Comparison of ENCODE assay signal across 10 cellular contexts in the genomic region with DNA sequence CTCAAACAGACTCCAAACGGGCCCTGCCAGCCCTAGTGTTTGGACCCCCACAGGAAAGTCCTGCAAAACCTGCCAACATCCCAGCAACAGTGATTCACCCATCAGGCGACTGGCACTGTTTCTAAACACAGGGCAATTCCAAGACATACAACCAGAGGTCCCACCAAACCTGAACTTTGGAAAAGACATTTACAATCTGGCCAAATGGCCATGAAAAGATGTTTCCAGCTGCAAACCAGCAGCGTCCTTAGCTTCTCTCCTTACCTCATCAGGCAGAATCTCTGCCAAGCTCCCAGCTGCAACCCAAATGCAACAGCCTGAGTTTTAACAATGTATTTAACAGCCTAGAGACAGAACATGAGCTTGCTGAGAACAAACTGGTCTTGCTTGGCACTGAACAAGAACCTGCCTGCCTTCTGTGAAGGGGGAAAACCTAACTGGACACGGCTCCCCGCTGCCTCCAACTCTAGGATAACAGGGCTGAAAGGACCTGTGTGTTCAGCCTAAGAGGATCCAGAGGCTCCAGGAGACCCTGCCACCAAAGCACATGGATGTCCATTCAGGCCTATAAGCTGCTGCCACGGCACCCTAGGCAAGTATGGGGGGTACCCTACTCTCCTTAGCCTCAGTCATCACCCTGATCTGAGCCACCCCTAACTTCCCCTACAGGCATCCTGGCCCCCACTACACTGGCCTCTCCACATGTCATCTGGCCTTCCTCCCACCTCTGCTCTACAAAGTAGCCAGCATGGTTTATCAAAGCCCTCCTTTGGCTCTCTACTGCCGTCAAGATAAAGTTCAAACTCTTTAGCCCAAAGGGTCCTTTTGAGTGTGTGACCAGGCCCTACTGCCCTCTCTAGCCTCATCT. TPM values are rescaled to one million over a fixed set of nuclear protein-coding genes. Genes with fewer than 3 reads are reported as not detected.
A peak's percentile ranks its signal among the peaks of the same experiment; 100 is the strongest.
DNase-seq lines count a peak whose midpoint lies in the region; ATAC-seq, FAIRE-seq and TF ChIP-seq lines count a peak whose summit lies in the region.
"Had no signal": no experiment of that assay in that cellular context is flagged by ENCODE, and none has a peak within 500 bp of the region (broad histone marks: within the 10 kb centered on the region; RNA-seq: fewer than 3 reads in every experiment).

No MANE protein-coding gene starts in this region.

- H3K4me1 Mint-ChIP-seq in activated CD8-positive, alpha-beta memory T cell treated with anti-CD3 and anti-CD28 coated beads, Interleukin-2, amount 10 ng/mL, durations not matched to agents 7 days and 5 days, result peaks cover 4% of the 10 kb centered on the region

- ATAC-seq in sciatic nerve (peak; percentile 55), GM21717 (IDR thresholded peaks at IDR 0.05; ENCODE audit: unreplicated experiment) (no peak)
- ATAC-seq in activated CD8-positive, alpha-beta memory T cell treated with anti-CD3 and anti-CD28 coated beads, Interleukin-2, amount 10 ng/mL, durations not matched to agents 7 days and 5 days, result no peak
- ATAC-seq: activated T-cell treated with anti-CD3 and anti-CD28 coated beads, Interleukin-2, amount 50 U/mL, for 72 hours had no signal

- CTCF ChIA-PET in activated CD8-positive, alpha-beta memory T cell treated with anti-CD3 and anti-CD28 coated beads, Interleukin-2, amount 10 ng/mL, durations not matched to agents 7 days and 5 days (lab: Charles Lee), result interaction anchor here (1.1 kb wide), 1 partner anchor 16 kb away, joined by 3 read pairs; no protein-coding TSS in a partner anchor

- no peak overlapping the region for H3K4me3 Mint-ChIP-seq in activated CD8-positive, alpha-beta memory T cell treated with anti-CD3 and anti-CD28 coated beads, Interleukin-2, amount 10 ng/mL, durations not matched to agents 7 days and 5 days
- H3K4me3 Mint-ChIP-seq: activated T-cell treated with anti-CD3 and anti-CD28 coated beads, Interleukin-2, amount 50 U/mL, for 72 hours had no signal

- H3K4me2 ChIP-seq in OCI-LY1 (ENCODE audit: low read length), result peak overlapping the region; percentile 3; the same call in 1 of the 2 replicates

- no peak overlapping the region for H2AFZ ChIP-seq in OCI-LY1 (ENCODE audit: low read length)

- H3K9me3 Mint-ChIP-seq in activated CD8-positive, alpha-beta memory T cell treated with anti-CD3 and anti-CD28 coated beads, Interleukin-2, amount 10 ng/mL, durations not matched to agents 7 days and 5 days (ENCODE audit: low read depth), result no peaks in the 10 kb centered on the region
- H3K9me3 Mint-ChIP-seq: activated T-cell treated with anti-CD3 and anti-CD28 coated beads, Interleukin-2, amount 50 U/mL, for 72 hours had no signal

- H3K27me3 ChIP-seq in OCI-LY1 (ENCODE audit: insufficient read depth, low read length), result no peaks in the 10 kb centered on the region

- peak overlapping the region; percentile 43 for H3K27ac ChIP-seq in OCI-LY1 (ENCODE audit: low read depth, low read length, poor library complexity, severe bottlenecking)

- intact Hi-C loops in sciatic nerve (cut with DNase I), result no loop called here

- no peaks in the 10 kb centered on the region for H4K20me1 ChIP-seq in OCI-LY1 (ENCODE audit: insufficient read depth, low read length)

- H3K79me2 ChIP-seq in OCI-LY1 (ENCODE audit: insufficient read depth, low read length), result no peaks in the 10 kb centered on the region

- no peak for TF ChIP-seq POLR2A in GM12891 (IDR thresholded peaks at IDR 0.05; ENCODE audit: low read depth, low read length)

- H3K27me3 Mint-ChIP-seq in activated CD8-positive, alpha-beta memory T cell treated with anti-CD3 and anti-CD28 coated beads, Interleukin-2, amount 10 ng/mL, durations not matched to agents 7 days and 5 days, result peaks cover 9% of the 10 kb centered on the region

- peak; percentile 60 for FAIRE-seq in GM12891 (lab: Jason Lieb, UNC)

- H3F3A ChIP-seq in OCI-LY1 (ENCODE audit: insufficient read depth, low read length), result no peaks in the 10 kb centered on the region

- TF ChIP-seq CTCF in OCI-LY1 (IDR thresholded peaks at IDR 0.05; ENCODE audit: low read length) (no peak), foreskin fibroblast (IDR thresholded peaks at IDR 0.05; ENCODE audit: low read depth, low read length) (peak; percentile 17)

- peaks cover 30% of the 10 kb centered on the region for H3K4me1 ChIP-seq in OCI-LY1 (ENCODE audit: insufficient read depth, low read length, severe bottlenecking)

- DNase-seq in GM12891 (ENCODE audit: insufficient read length, low spot score) (no peak), foreskin fibroblast (peak; percentile 79 to 91), sciatic nerve (ENCODE audit: low spot score) (peak; percentile 70), RKO (ENCODE audit: low spot score) (no peak), SIG-M5 (lab: John Stamatoyannopoulos, UW) (no peak)
- DNase-seq in activated CD8-positive, alpha-beta memory T cell treated with anti-CD3 and anti-CD28 coated beads, Interleukin-2, amount 10 ng/mL, durations not matched to agents 7 days and 5 days, result no peak
- DNase-seq: activated T-cell treated with anti-CD3 and anti-CD28 coated beads, Interleukin-2, amount 50 U/mL, for 72 hours; NCI-H526 had no signal

- H3K27ac Mint-ChIP-seq in activated CD8-positive, alpha-beta memory T cell treated with anti-CD3 and anti-CD28 coated beads, Interleukin-2, amount 10 ng/mL, durations not matched to agents 7 days and 5 days, result no peak overlapping the region
- H3K27ac Mint-ChIP-seq: activated T-cell treated with anti-CD3 and anti-CD28 coated beads, Interleukin-2, amount 50 U/mL, for 72 hours had no signal

- no peaks in the 10 kb centered on the region for H3K9me2 ChIP-seq in OCI-LY1 (ENCODE audit: low read depth, low read length)

- no peak overlapping the region for H3K9ac ChIP-seq in OCI-LY1 (ENCODE audit: low read length)

- H3K36me3 ChIP-seq in OCI-LY1 (ENCODE audit: insufficient read depth, low read length), result no peaks in the 10 kb centered on the region

- H3K36me3 Mint-ChIP-seq in activated CD8-positive, alpha-beta memory T cell treated with anti-CD3 and anti-CD28 coated beads, Interleukin-2, amount 10 ng/mL, durations not matched to agents 7 days and 5 days, result no peaks in the 10 kb centered on the region

- H3K4me3 ChIP-seq in OCI-LY1 (ENCODE audit: low read depth, low read length, poor library complexity, severe bottlenecking), result peak overlapping the region; percentile 3
- H3K4me3 ChIP-seq in foreskin fibroblast (ENCODE audit: low read depth in 1 of 2, low read length in 2 of 2), result no peak overlapping the region

- H3K9me3 ChIP-seq in OCI-LY1 (ENCODE audit: low read length), result no peaks in the 10 kb centered on the region

TF ChIP-seq in GM12891, 5 proteins besides CTCF, POLR2A, EP300 and RAD21:
- TF ChIP-seq TAF1 (IDR thresholded peaks at IDR 0.05; ENCODE audit: low read depth, low read length), result no peak
- no peak for TF ChIP-seq SPI1 (IDR thresholded peaks at IDR 0.05; ENCODE audit: low read depth, low read length)
- TF ChIP-seq POU2F2 (IDR thresholded peaks at IDR 0.05; ENCODE audit: low read depth, low read length), result no peak
- no peak for TF ChIP-seq PAX5 (IDR thresholded peaks at IDR 0.05; ENCODE audit: insufficient read depth, low read length, severe bottlenecking)
- no peak for TF ChIP-seq POLR2AphosphoS5 (IDR thresholded peaks at IDR 0.05; ENCODE audit: low read depth, low read length)

RNA-seq across cellular contexts. Expression of a gene that starts 5.6 kb away (rescaled TPM):
- 17.0 TPM for polyA plus RNA-seq in GM12891 (2012; ENCODE audit: low read depth, missing spikeins)
- 26.9 TPM for total RNA-seq in sciatic nerve
- total RNA-seq in activated CD8-positive, alpha-beta memory T cell treated with anti-CD3 and anti-CD28 coated beads, Interleukin-2, amount 10 ng/mL, durations not matched to agents 7 days and 5 days, result 10 to 100 TPM in 1 of 2 experiments, 1 to 10 TPM in 1; 8.3 to 19.4 TPM

RNA-seq across cellular contexts. Expression of a gene that starts 35.5 kb away (rescaled TPM):
- 0.74 TPM for polyA plus RNA-seq in GM12891 (2012; ENCODE audit: low read depth, missing spikeins)
- total RNA-seq in sciatic nerve, result 50.2 TPM
- 1 to 10 TPM in 1 of 2 experiments, not detected in 1; 2.3 TPM for total RNA-seq in activated CD8-positive, alpha-beta memory T cell treated with anti-CD3 and anti-CD28 coated beads, Interleukin-2, amount 10 ng/mL, durations not matched to agents 7 days and 5 days

Comparison
In these comparisons a context has a peak if more than half of its experiments do, and no peak if none do; other contexts are left out.
1. DNase-seq: peak in foreskin fibroblast (2 of 2) and sciatic nerve (single experiment); none in GM12891 (single experiment), activated CD8-positive, alpha-beta memory T cell treated with anti-CD3 and anti-CD28 coated beads, Interleukin-2, amount 10 ng/mL, durations not matched to agents 7 days and 5 days (single experiment), RKO (single experiment) and SIG-M5 (single experiment).
2. RNA of a gene that starts 35.5 kb away (total RNA-seq): 50.2 TPM in sciatic nerve (single experiment); 2.3 TPM in activated CD8-positive, alpha-beta memory T cell treated with anti-CD3 and anti-CD28 coated beads, Interleukin-2, amount 10 ng/mL, durations not matched to agents 7 days and 5 days; every median in the first group is over 10 times any median in the second.